In the genomic region with DNA sequence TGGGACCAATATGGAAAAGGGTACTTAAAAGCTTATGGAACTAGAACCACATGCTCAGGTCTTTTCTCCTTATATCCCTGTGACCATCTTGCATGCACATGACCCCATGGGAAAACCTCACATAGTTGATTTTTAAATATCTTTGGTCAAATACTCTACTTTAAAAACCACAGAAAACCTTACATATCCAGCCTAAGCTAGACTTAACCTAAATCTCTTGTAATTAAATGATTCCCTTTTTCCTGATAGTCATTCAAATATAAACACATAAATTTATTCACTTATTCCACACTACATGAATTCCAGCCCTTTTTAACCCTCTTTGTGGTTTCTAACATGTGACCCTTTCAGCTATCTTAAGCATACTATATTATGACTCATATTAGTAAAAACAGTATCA, we compare ENCODE assay signal across 17 cellular contexts. TPM values are rescaled to one million over a fixed set of nuclear protein-coding genes. Genes with fewer than 3 reads are reported as not detected.
DNase-seq lines count a peak whose midpoint lies in the region; FAIRE-seq and TF ChIP-seq lines count a peak whose summit lies in the region.
"Had no signal": no experiment of that assay in that cellular context is flagged by ENCODE, and none has a peak within 500 bp of the region (broad histone marks: within the 10 kb centered on the region; RNA-seq: fewer than 3 reads in every experiment).

No MANE protein-coding gene starts in this region.

- no peak overlapping the region for H3K4me3 Mint-ChIP-seq in chondrocyte (ENCODE audit: unreplicated experiment)
- H3K4me3 Mint-ChIP-seq: activated naive CD8-positive, alpha-beta T cell treated with anti-CD3 and anti-CD28 coated beads, Interleukin-2, amount 50 U/mL, for 24 hours; activated T-cell treated with anti-CD3 and anti-CD28 coated beads, Interleukin-2, amount 50 U/mL, for 72 hours; nephron had no signal

- peak overlapping the region; percentile 87 for H3K27ac Mint-ChIP-seq in chondrocyte (ENCODE audit: unreplicated experiment)
- H3K27ac Mint-ChIP-seq: activated naive CD8-positive, alpha-beta T cell treated with anti-CD3 and anti-CD28 coated beads, Interleukin-2, amount 50 U/mL, for 24 hours; activated T-cell treated with anti-CD3 and anti-CD28 coated beads, Interleukin-2, amount 50 U/mL, for 72 hours; nephron had no signal

- H3K27me3 ChIP-seq in MG63 = no peaks in the 10 kb centered on the region
- H3K27me3 ChIP-seq: BE2C had no signal

- H3K27me3 Mint-ChIP-seq in chondrocyte (ENCODE audit: low read depth) = no peaks in the 10 kb centered on the region
- H3K27me3 Mint-ChIP-seq: activated naive CD8-positive, alpha-beta T cell treated with anti-CD3 and anti-CD28 coated beads, Interleukin-2, amount 50 U/mL, for 24 hours had no signal

- peaks cover 20% of the 10 kb centered on the region for H3K36me3 Mint-ChIP-seq in chondrocyte (ENCODE audit: low read depth)

- TF ChIP-seq CTCF in chondrocyte (IDR thresholded peaks at IDR 0.05) = no peak

- peak; percentile 7 for DNase-seq in AG20443 (ENCODE audit: low spot score)
- peak; percentile 27 for DNase-seq in OCI-M1 (lab: John Stamatoyannopoulos, UW)
- no peak for DNase-seq in chondrocyte (ENCODE audit: low spot score)
- peak; percentile 37 for DNase-seq in non-pigmented ciliary epithelial cell (ENCODE audit: low read depth)
- no peak for DNase-seq in GM19239 (ENCODE audit: insufficient read length, low spot score)
- DNase-seq in activated effector memory CD4-positive, alpha-beta T cell treated with anti-CD3 and anti-CD28 coated beads, Interleukin-2, amount 50 U/mL, for 16 hours = no peak
- DNase-seq in MG63 = no peak
- DNase-seq in posterior vena cava (ENCODE audit: low spot score) = no peak
- DNase-seq: activated CD4-positive, alpha-beta T cell treated with anti-CD3 and anti-CD28 coated beads, Interleukin-2, amount 50 U/mL, for 4 hours; activated naive CD8-positive, alpha-beta T cell treated with anti-CD3 and anti-CD28 coated beads, Interleukin-2, amount 50 U/mL, for 24 hours; activated T-cell treated with anti-CD3 and anti-CD28 coated beads, Interleukin-2, amount 50 U/mL, for 72 hours; BE2C; head of caudate nucleus; NCI-H2029 treated with DMSO at 0.1 percent for 48 hours; NCI-H69; right cardiac atrium had no signal

- peaks cover 14% of the 10 kb centered on the region for H3K4me1 Mint-ChIP-seq in chondrocyte (ENCODE audit: low read depth)
- H3K4me1 Mint-ChIP-seq: nephron had no signal

- no peak overlapping the region for H3K4me3 ChIP-seq in MG63

- H3K9me3 Mint-ChIP-seq in chondrocyte (ENCODE audit: low read depth) = no peaks in the 10 kb centered on the region
- H3K9me3 Mint-ChIP-seq: activated naive CD8-positive, alpha-beta T cell treated with anti-CD3 and anti-CD28 coated beads, Interleukin-2, amount 50 U/mL, for 24 hours; activated T-cell treated with anti-CD3 and anti-CD28 coated beads, Interleukin-2, amount 50 U/mL, for 72 hours; nephron had no signal

- H3K9me3 ChIP-seq in MG63 = no peaks in the 10 kb centered on the region
- H3K9me3 ChIP-seq: BE2C had no signal

- peaks cover 53% of the 10 kb centered on the region for H3K36me3 ChIP-seq in MG63

- intact Hi-C loops in posterior vena cava (cut with DNase I) = no loop called here

- FAIRE-seq in GM19239 (lab: Jason Lieb, UNC) = no peak

RNA-seq across cellular contexts. Expression of gene DNAJC13, which starts 46.8 kb away (rescaled TPM):
- total RNA-seq in chondrocyte (49.1 to 61.4 TPM (median 51.8 TPM) in 3 replicates), posterior vena cava (10 to 100 TPM; 53.3 to 58.4 TPM)
- total RNA-seq in MG63 (2014; rRNA removed; shearing (Covaris generic); ENCODE audit: low replicate concordance) = 33.7 and 44.1 TPM in 2 replicates

Comparison
In these comparisons a context has a peak if more than half of its experiments do, and no peak if none do; other contexts are left out.
1. DNase-seq: peak in AG20443 (single experiment), OCI-M1 (single experiment) and non-pigmented ciliary epithelial cell (single experiment); none in chondrocyte (single experiment), GM19239 (single experiment), activated effector memory CD4-positive, alpha-beta T cell treated with anti-CD3 and anti-CD28 coated beads, Interleukin-2, amount 50 U/mL, for 16 hours (single experiment), MG63 (single experiment) and posterior vena cava (single experiment).